In the genomic region with DNA sequence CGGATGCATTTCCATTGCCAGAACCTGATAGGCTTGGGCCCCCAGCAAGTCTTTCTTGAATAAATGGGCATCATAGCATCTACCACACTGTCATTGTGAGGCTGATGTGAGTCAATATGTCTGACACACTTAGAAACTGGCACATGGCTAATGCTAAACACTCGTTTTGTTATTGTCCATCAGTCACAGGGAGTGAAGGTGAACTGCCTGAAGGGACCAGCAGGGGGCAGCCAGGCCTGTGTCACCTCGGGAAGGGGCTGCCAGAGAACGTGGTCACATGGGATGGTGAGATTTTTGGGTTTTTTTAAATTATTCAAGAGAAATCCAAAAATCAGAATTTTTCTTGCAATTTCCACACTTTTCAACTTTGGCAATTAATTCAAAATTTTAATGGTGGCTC, we compare ENCODE assay signal across 8 cellular contexts. TPM values are rescaled to one million over a fixed set of nuclear protein-coding genes. Genes with fewer than 3 reads are reported as not detected.
DNase-seq lines count a peak whose midpoint lies in the region; FAIRE-seq and TF ChIP-seq lines count a peak whose summit lies in the region.

No MANE protein-coding gene starts in this region.

- no peaks in the 10 kb centered on the region for H3K4me1 Mint-ChIP-seq in CD8-positive, alpha-beta memory T cell

- no peak overlapping the region for H3K4me3 Mint-ChIP-seq in CD8-positive, alpha-beta memory T cell

- no peaks in the 10 kb centered on the region for H3K36me3 Mint-ChIP-seq in CD8-positive, alpha-beta memory T cell

- H3K27ac ChIP-seq in C4-2B, result no peak overlapping the region
- H3K27ac ChIP-seq in CD8-positive, alpha-beta memory T cell (ENCODE audit: low read depth, low read length), result no peak overlapping the region
- H3K27ac ChIP-seq in breast epithelium, result no peak overlapping the region

- TF ChIP-seq CTCF in C4-2B (conservative IDR thresholded peaks at IDR 0.05), result peak; percentile 78
- TF ChIP-seq CTCF in WI38 (IDR thresholded peaks at IDR 0.05; ENCODE audit: low read depth, low read length), result peak; percentile 70
- TF ChIP-seq CTCF in breast epithelium (IDR thresholded peaks at IDR 0.05), result peak in 1 of 3 donors; percentile 28

- DNase-seq in H54 (ENCODE audit: insufficient read length, low spot score) (peak; percentile 32), iPS-NIHi7 (ENCODE audit: extremely low spot score) (peak; percentile 88), COLO668 (lab: John Stamatoyannopoulos, UW; ENCODE audit: unreplicated experiment) (no peak), SK-N-DZ (ENCODE audit: low spot score) (no peak), breast epithelium (ENCODE audit: low spot score in 2 of 2) (no peak)
- no peak for DNase-seq in CD8-positive, alpha-beta memory T cell

- no peaks in the 10 kb centered on the region for H3K36me3 ChIP-seq in CD8-positive, alpha-beta memory T cell (ENCODE audit: insufficient read depth, low read length)
- H3K36me3 ChIP-seq in breast epithelium, result no peaks in the 10 kb centered on the region

- H3K4me1 ChIP-seq in CD8-positive, alpha-beta memory T cell (ENCODE audit: insufficient read depth, low read length), result no peaks in the 10 kb centered on the region
- no peaks in the 10 kb centered on the region for H3K4me1 ChIP-seq in breast epithelium

- TF ChIP-seq POLR2A in H54 (IDR thresholded peaks at IDR 0.05; ENCODE audit: low read depth, low read length) (no peak), breast epithelium (IDR thresholded peaks at IDR 0.05) (no peak)

- peaks cover 0 to 8% of the 10 kb centered on the region in 2 donors for H3K27me3 Mint-ChIP-seq in CD8-positive, alpha-beta memory T cell

- FAIRE-seq in H54 (lab: Jason Lieb, UNC), result no peak

- POLR2A ChIA-PET in CD8-positive, alpha-beta memory T cell (lab: Charles Lee), result no interaction called here

- no peaks in the 10 kb centered on the region for H3K27me3 ChIP-seq in CD8-positive, alpha-beta memory T cell (ENCODE audit: insufficient read depth, low read length, poor library complexity, severe bottlenecking)
- H3K27me3 ChIP-seq in breast epithelium, result no peaks in the 10 kb centered on the region

- CTCF ChIA-PET in CD8-positive, alpha-beta memory T cell (lab: Charles Lee), result no interaction called here

- H3K9me3 Mint-ChIP-seq in CD8-positive, alpha-beta memory T cell, result no peaks in the 10 kb centered on the region

- H3K9me3 ChIP-seq in CD8-positive, alpha-beta memory T cell (ENCODE audit: low read length), result no peaks in the 10 kb centered on the region
- H3K9me3 ChIP-seq in breast epithelium, result no peaks in the 10 kb centered on the region

- H3K27ac Mint-ChIP-seq in CD8-positive, alpha-beta memory T cell, result no peak overlapping the region

- intact Hi-C loops in breast epithelium (cut with DNase I; ENCODE audit: low total_unique reads), result no loop called here

- H3K4me3 ChIP-seq in WI38 (ENCODE audit: low read depth, low read length), result no peak overlapping the region
- H3K4me3 ChIP-seq in CD8-positive, alpha-beta memory T cell (ENCODE audit: low read length), result no peak overlapping the region
- H3K4me3 ChIP-seq in breast epithelium, result no peak overlapping the region

RNA-seq across cellular contexts. Expression of a gene that starts 0.8 kb away (rescaled TPM):
- not detected in 2 replicates for polyA plus RNA-seq in SK-N-DZ (2014; cell fraction: cytosol; rRNA removed)
- not detected in 2 replicates for polyA plus RNA-seq in SK-N-DZ (2014; cell fraction: nucleus; rRNA removed)
- total RNA-seq in CD8-positive, alpha-beta memory T cell, result not detected
- polyA plus RNA-seq in CD8-positive, alpha-beta memory T cell, result not detected
- total RNA-seq in breast epithelium, result under 1 TPM; 0.15 to 0.66 (median 0.32) TPM

Comparison
In these comparisons a context has a peak if more than half of its experiments do, and no peak if none do; other contexts are left out.
1. DNase-seq: peak in H54 (single experiment) and iPS-NIHi7 (single experiment); none in COLO668 (single experiment), SK-N-DZ (single experiment), CD8-positive, alpha-beta memory T cell (0 of 5) and breast epithelium (0 of 2).